Comparison of ENCODE assay signal across 8 cellular contexts in the genomic region with DNA sequence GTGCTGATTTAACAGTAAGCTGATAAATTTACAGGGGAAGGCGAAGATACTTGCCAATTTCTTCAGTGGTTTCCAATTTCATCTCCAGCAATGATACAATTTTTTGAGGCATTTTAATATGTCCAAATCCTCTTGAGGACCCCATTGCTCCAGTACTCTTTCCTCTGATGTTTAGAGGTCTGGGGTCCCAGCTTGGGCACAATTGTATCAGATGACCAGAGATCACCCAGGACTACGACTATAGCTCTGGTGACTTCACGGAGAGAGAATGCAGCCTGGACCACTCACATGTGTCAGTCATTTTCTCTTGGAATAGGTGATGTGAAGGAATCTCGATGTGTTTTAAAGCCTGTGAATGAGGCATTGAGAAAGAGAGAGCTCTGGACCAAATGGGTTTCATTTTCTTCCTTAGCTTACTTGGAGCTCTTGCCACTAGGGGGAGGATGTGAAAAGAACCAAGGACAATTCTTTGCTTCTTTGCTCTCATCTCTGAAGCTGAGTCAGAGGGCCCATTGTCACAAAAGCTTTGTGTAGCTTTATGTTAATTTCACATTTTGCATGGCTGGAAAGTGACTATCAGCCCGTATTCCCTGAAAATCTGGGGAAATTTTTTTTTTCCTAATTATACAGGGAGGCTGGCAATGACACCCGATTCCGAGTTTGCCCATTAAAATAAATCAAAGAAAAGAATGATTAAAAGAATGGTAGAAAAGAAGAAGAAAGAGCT. TPM values are rescaled to one million over a fixed set of nuclear protein-coding genes. Genes with fewer than 3 reads are reported as not detected.
DNase-seq lines count a peak whose midpoint lies in the region; ATAC-seq, FAIRE-seq and TF ChIP-seq lines count a peak whose summit lies in the region.

No MANE protein-coding gene starts in this region.

- peaks cover 12 to 26% of the 10 kb centered on the region in 2 donors for H3K27me3 Mint-ChIP-seq in natural killer cell (ENCODE audit: low read depth in 2 of 2)

- H3K27ac Mint-ChIP-seq in natural killer cell, result peak overlapping the region in 1 of 2 donors; percentile 46

- H3K4me3 ChIP-seq in WERI-Rb-1 (ENCODE audit: low read depth, low read length), result no peak overlapping the region

- H3K36me3 ChIP-seq in WERI-Rb-1, result no peaks in the 10 kb centered on the region

- H3K4me1 Mint-ChIP-seq in natural killer cell, result peaks cover 5 to 9% of the 10 kb centered on the region in 2 donors

- peak; percentile 66 for FAIRE-seq in GM12891 (lab: Jason Lieb, UNC)

- H3K9me3 Mint-ChIP-seq in natural killer cell, result no peaks in the 10 kb centered on the region

- no peaks in the 10 kb centered on the region for H3K27me3 ChIP-seq in WERI-Rb-1 (ENCODE audit: insufficient read depth, low read depth, severe bottlenecking)

- peak overlapping the region; percentile 41 for H3K4me3 Mint-ChIP-seq in natural killer cell

- no peak overlapping the region for H3K27ac ChIP-seq in WERI-Rb-1

- TF ChIP-seq POLR2A in GM12891 (IDR thresholded peaks at IDR 0.05; ENCODE audit: low read depth, low read length), result no peak

- H3K36me3 Mint-ChIP-seq in natural killer cell, result no peaks in the 10 kb centered on the region

- intact Hi-C loops in natural killer cell (cut with micrococcal nuclease), result no loop called here

- DNase-seq in AML-193 (lab: John Stamatoyannopoulos, UW), result peak; percentile 58 to 66
- DNase-seq in GM12891 (ENCODE audit: insufficient read length, low spot score), result peak; percentile 19
- peak; percentile 55 for DNase-seq in NCI-H146 (lab: John Stamatoyannopoulos, UW)
- DNase-seq in WERI-Rb-1, result peak; percentile 38
- DNase-seq in natural killer cell, result no peak
- no peak for DNase-seq in OCI-M2 (lab: John Stamatoyannopoulos, UW; ENCODE audit: unreplicated experiment)

- ATAC-seq in HG02870 (IDR thresholded peaks at IDR 0.05; ENCODE audit: unreplicated experiment) (peak; percentile 55), esophagus mucosa (peak; percentile 81), natural killer cell (peak; percentile 63 to 94 (median 82))

- TF ChIP-seq CTCF in WERI-Rb-1 (IDR thresholded peaks at IDR 0.05; ENCODE audit: low read depth, low read length) (peak; percentile 77), natural killer cell (IDR thresholded peaks at IDR 0.05) (peak; percentile 68)

- no peaks in the 10 kb centered on the region for H3K9me3 ChIP-seq in WERI-Rb-1 (ENCODE audit: severe bottlenecking)

TF ChIP-seq in GM12891, 5 proteins besides CTCF, POLR2A, EP300 and RAD21:
- no peak for TF ChIP-seq POU2F2 (IDR thresholded peaks at IDR 0.05; ENCODE audit: low read depth, low read length)
- TF ChIP-seq PAX5 (IDR thresholded peaks at IDR 0.05; ENCODE audit: insufficient read depth, low read length, severe bottlenecking), result no peak
- no peak for TF ChIP-seq SPI1 (IDR thresholded peaks at IDR 0.05; ENCODE audit: low read depth, low read length)
- no peak for TF ChIP-seq TAF1 (IDR thresholded peaks at IDR 0.05; ENCODE audit: low read depth, low read length)
- no peak for TF ChIP-seq POLR2AphosphoS5 (IDR thresholded peaks at IDR 0.05; ENCODE audit: low read depth, low read length)

RNA-seq across cellular contexts. Expression of a gene that starts 6.7 kb away (rescaled TPM):
- polyA plus RNA-seq in GM12891 (2012; ENCODE audit: low read depth, missing spikeins), result 49.6 TPM
- total RNA-seq in esophagus mucosa, result 20.5 TPM
- total RNA-seq in natural killer cell, result 10 to 100 TPM; 27.3 to 30.2 (median 29.5) TPM

Comparison
In these comparisons a context has a peak if more than half of its experiments do, and no peak if none do; other contexts are left out.
1. DNase-seq: peak in AML-193 (2 of 2), GM12891 (single experiment), NCI-H146 (single experiment) and WERI-Rb-1 (single experiment); none in natural killer cell (single experiment) and OCI-M2 (single experiment).
2. Peak in every context shown above with its lines, with median percentiles within 50 percentile points of each other: ATAC-seq.